Comparison of ENCODE assay signal across 1 cellular context in the genomic region with DNA sequence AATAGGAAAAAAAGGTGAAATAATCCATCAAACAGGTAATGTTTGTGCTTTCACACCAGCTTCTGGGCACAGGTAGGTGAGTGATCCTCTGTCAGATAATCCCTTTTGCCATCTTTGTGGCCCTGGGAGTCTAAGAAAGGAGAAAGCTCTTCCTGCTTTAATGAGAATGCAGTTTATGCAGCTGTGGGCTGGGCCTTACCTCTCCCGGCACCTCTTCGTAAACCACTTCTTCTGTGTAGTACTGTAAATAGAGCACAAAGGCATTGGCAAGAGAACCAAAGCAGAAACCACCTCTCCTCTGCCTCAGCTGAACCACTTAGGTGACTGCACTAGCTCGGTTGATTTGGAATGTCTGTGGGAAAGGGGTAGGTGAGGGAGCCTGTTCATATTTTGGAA.
TF ChIP-seq lines count a peak whose summit lies in the region.

No MANE protein-coding gene starts in this region.

TF ChIP-seq in H1, 55 proteins besides CTCF, POLR2A, EP300 and RAD21:
- TF ChIP-seq CREB1 (IDR thresholded peaks at IDR 0.05) = no peak
- TF ChIP-seq USF2 (IDR thresholded peaks at IDR 0.05; ENCODE audit: low read length) = no peak
- no peak for TF ChIP-seq GABPA (IDR thresholded peaks at IDR 0.05; ENCODE audit: borderline replicate concordance, insufficient read depth, low read length)
- TF ChIP-seq, protein P1, sequence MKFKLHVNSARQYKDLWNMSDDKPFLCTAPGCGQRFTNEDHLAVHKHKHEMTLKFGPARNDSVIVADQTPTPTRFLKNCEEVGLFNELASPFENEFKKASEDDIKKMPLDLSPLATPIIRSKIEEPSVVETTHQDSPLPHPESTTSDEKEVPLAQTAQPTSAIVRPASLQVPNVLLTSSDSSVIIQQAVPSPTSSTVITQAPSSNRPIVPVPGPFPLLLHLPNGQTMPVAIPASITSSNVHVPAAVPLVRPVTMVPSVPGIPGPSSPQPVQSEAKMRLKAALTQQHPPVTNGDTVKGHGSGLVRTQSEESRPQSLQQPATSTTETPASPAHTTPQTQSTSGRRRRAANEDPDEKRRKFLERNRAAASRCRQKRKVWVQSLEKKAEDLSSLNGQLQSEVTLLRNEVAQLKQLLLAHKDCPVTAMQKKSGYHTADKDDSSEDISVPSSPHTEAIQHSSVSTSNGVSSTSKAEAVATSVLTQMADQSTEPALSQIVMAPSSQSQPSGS (IDR thresholded peaks at IDR 0.05; ENCODE audit: low read length) = no peak
- no peak for TF ChIP-seq CHD2 (IDR thresholded peaks at IDR 0.05; ENCODE audit: low read length)
- no peak for TF ChIP-seq RXRA (IDR thresholded peaks at IDR 0.05; ENCODE audit: insufficient read depth, low read depth, low read length)
- TF ChIP-seq BCL11A (IDR thresholded peaks at IDR 0.05; ENCODE audit: low read depth in 2 of 2, low read length in 2 of 2) = no peak
- no peak for TF ChIP-seq NRF1 (IDR thresholded peaks at IDR 0.05; ENCODE audit: low read depth, low read length)
- TF ChIP-seq, protein P2, sequence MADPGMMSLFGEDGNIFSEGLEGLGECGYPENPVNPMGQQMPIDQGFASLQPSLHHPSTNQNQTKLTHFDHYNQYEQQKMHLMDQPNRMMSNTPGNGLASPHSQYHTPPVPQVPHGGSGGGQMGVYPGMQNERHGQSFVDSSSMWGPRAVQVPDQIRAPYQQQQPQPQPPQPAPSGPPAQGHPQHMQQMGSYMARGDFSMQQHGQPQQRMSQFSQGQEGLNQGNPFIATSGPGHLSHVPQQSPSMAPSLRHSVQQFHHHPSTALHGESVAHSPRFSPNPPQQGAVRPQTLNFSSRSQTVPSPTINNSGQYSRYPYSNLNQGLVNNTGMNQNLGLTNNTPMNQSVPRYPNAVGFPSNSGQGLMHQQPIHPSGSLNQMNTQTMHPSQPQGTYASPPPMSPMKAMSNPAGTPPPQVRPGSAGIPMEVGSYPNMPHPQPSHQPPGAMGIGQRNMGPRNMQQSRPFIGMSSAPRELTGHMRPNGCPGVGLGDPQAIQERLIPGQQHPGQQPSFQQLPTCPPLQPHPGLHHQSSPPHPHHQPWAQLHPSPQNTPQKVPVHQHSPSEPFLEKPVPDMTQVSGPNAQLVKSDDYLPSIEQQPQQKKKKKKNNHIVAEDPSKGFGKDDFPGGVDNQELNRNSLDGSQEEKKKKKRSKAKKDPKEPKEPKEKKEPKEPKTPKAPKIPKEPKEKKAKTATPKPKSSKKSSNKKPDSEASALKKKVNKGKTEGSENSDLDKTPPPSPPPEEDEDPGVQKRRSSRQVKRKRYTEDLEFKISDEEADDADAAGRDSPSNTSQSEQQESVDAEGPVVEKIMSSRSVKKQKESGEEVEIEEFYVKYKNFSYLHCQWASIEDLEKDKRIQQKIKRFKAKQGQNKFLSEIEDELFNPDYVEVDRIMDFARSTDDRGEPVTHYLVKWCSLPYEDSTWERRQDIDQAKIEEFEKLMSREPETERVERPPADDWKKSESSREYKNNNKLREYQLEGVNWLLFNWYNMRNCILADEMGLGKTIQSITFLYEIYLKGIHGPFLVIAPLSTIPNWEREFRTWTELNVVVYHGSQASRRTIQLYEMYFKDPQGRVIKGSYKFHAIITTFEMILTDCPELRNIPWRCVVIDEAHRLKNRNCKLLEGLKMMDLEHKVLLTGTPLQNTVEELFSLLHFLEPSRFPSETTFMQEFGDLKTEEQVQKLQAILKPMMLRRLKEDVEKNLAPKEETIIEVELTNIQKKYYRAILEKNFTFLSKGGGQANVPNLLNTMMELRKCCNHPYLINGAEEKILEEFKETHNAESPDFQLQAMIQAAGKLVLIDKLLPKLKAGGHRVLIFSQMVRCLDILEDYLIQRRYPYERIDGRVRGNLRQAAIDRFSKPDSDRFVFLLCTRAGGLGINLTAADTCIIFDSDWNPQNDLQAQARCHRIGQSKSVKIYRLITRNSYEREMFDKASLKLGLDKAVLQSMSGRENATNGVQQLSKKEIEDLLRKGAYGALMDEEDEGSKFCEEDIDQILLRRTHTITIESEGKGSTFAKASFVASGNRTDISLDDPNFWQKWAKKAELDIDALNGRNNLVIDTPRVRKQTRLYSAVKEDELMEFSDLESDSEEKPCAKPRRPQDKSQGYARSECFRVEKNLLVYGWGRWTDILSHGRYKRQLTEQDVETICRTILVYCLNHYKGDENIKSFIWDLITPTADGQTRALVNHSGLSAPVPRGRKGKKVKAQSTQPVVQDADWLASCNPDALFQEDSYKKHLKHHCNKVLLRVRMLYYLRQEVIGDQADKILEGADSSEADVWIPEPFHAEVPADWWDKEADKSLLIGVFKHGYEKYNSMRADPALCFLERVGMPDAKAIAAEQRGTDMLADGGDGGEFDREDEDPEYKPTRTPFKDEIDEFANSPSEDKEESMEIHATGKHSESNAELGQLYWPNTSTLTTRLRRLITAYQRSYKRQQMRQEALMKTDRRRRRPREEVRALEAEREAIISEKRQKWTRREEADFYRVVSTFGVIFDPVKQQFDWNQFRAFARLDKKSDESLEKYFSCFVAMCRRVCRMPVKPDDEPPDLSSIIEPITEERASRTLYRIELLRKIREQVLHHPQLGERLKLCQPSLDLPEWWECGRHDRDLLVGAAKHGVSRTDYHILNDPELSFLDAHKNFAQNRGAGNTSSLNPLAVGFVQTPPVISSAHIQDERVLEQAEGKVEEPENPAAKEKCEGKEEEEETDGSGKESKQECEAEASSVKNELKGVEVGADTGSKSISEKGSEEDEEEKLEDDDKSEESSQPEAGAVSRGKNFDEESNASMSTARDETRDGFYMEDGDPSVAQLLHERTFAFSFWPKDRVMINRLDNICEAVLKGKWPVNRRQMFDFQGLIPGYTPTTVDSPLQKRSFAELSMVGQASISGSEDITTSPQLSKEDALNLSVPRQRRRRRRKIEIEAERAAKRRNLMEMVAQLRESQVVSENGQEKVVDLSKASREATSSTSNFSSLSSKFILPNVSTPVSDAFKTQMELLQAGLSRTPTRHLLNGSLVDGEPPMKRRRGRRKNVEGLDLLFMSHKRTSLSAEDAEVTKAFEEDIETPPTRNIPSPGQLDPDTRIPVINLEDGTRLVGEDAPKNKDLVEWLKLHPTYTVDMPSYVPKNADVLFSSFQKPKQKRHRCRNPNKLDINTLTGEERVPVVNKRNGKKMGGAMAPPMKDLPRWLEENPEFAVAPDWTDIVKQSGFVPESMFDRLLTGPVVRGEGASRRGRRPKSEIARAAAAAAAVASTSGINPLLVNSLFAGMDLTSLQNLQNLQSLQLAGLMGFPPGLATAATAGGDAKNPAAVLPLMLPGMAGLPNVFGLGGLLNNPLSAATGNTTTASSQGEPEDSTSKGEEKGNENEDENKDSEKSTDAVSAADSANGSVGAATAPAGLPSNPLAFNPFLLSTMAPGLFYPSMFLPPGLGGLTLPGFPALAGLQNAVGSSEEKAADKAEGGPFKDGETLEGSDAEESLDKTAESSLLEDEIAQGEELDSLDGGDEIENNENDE (IDR thresholded peaks at IDR 0.05; ENCODE audit: insufficient replicate concordance, low read length) = no peak
- TF ChIP-seq SRF (IDR thresholded peaks at IDR 0.05; ENCODE audit: low read depth, low read length) = no peak
TF ChIP-seq in H1: peak in this region for 0.
